In the genomic region with DNA sequence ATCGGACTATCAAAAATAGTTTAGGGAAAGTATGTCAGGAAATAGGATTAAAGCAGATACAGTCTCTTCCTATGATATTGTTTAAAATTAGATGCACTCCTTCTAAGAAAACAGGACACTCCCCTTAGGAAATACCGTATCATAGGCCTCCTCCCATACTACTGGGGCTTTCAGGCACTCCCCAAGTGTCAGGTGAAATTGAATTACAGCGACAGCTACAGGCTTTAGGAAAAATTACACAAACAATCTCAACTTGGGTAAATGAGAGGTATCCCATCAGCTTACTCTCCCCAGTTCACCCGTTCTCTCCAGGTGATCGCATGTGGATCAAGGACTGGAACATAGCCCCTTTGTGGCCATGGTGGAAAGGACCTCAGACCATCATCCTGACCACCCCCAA, we compare ENCODE assay signal across 10 cellular contexts.
DNase-seq lines count a peak whose midpoint lies in the region; ATAC-seq and TF ChIP-seq lines count a peak whose summit lies in the region.
"Had no signal": no experiment of that assay in that cellular context is flagged by ENCODE, and none has a peak within 500 bp of the region (broad histone marks: within the 10 kb centered on the region; RNA-seq: fewer than 3 reads in every experiment).

No MANE protein-coding gene starts in this region.

- peaks cover 15 to 37% of the 10 kb centered on the region in 2 donors for H3K36me3 Mint-ChIP-seq in stimulated activated naive B cell treated with anti-CD40 and anti-IgM and Interleukin-4, amounts not matched to agents 10 μg/mL and 1 μg/mL and 100 μg/mL, for 72 hours

- H4K20me1 ChIP-seq in SK-N-SH (ENCODE audit: insufficient read depth), result no peaks in the 10 kb centered on the region

- no peak overlapping the region for H3K4me2 ChIP-seq in SK-N-SH

- no peak overlapping the region for H3K4me3 Mint-ChIP-seq in stimulated activated naive B cell treated with anti-CD40 and anti-IgM and Interleukin-4, amounts not matched to agents 10 μg/mL and 1 μg/mL and 100 μg/mL, for 72 hours
- H3K4me3 Mint-ChIP-seq: CD4-positive, alpha-beta T cell had no signal

- no peak for TF ChIP-seq POLR2A in esophagus squamous epithelium (IDR thresholded peaks at IDR 0.05)

- H3K4me1 ChIP-seq in SK-N-SH (ENCODE audit: control insufficient read depth in 1 of 2, insufficient read depth in 2 of 2, low read depth in 1 of 2, low read length in 1 of 2), result no peaks in the 10 kb centered on the region
- peaks cover 0 to 10% (median 0%) of the 10 kb centered on the region in 3 donors for H3K4me1 ChIP-seq in esophagus squamous epithelium

- no peak; the same call in 1 of the 2 replicates for TF ChIP-seq RAD21 in SK-N-SH (IDR thresholded peaks at IDR 0.05; ENCODE audit: low read length)

- intact Hi-C loops in esophagus squamous epithelium (cut with DNase I), result no loop called here

- no peak overlapping the region for H3K9ac ChIP-seq in SK-N-SH

- H2AFZ ChIP-seq in SK-N-SH (ENCODE audit: low read depth), result no peak overlapping the region

- peak; percentile 4 for DNase-seq in SK-N-SH
- peak; percentile 47 for DNase-seq in NCI-H69 (lab: John Stamatoyannopoulos, UW)
- DNase-seq in esophagus squamous epithelium (lab: John Stamatoyannopoulos, UW), result no peak
- no peak for DNase-seq in stimulated activated naive B cell treated with anti-CD40 and anti-IgM and Interleukin-4, amounts not matched to agents 10 μg/mL and 1 μg/mL and 100 μg/mL, for 72 hours
- no peak for DNase-seq in middle frontal gyrus (ENCODE audit: extremely low spot score, low spot score)
- no peak for DNase-seq in NAMALWA (ENCODE audit: low spot score)
- DNase-seq: CD4-positive, alpha-beta T cell; NCI-H2171 treated with DMSO at 0.1 percent for 48 hours had no signal

- CTCF ChIA-PET in SK-N-SH (lab: Yijun Ruan, JAX), result interaction anchor here (1.2 to 1.3 kb wide), 2 partner anchors 8 to 109 kb away, joined by 4 to 7 read pairs; no protein-coding TSS in a partner anchor

- 49% methylated on average over 5 of the region's 5 CpGs for WGBS in SK-N-SH (ENCODE audit: low lambda C conversion rate)
- WGBS in esophagus squamous epithelium, 2 donors, result 21 to 39% methylated on average over 3 to 5 of the region's 5 CpGs

- ATAC-seq in SK-N-SH treated with all-trans-retinoic acid at 6 μM for 48 hours (no peak), HG02885 (IDR thresholded peaks at IDR 0.05; ENCODE audit: poor library complexity, unreplicated experiment) (no peak)
- peak in 1 of 2 donors; percentile 48 for ATAC-seq in stimulated activated naive B cell treated with anti-CD40 and anti-IgM and Interleukin-4, amounts not matched to agents 10 μg/mL and 1 μg/mL and 100 μg/mL, for 72 hours (replicated peaks)

- H3K4me1 Mint-ChIP-seq in stimulated activated naive B cell treated with anti-CD40 and anti-IgM and Interleukin-4, amounts not matched to agents 10 μg/mL and 1 μg/mL and 100 μg/mL, for 72 hours, result peaks cover 56 to 72% of the 10 kb centered on the region in 2 donors

- H3K36me3 ChIP-seq in SK-N-SH (replicated peaks in 1 of 2; ENCODE audit: control insufficient read depth in 1 of 2, insufficient read depth in 2 of 2, low read length in 1 of 2) (no peaks in the 10 kb centered on the region), esophagus squamous epithelium (no peaks in the 10 kb centered on the region)

- H3K4me3 ChIP-seq in SK-N-SH (ENCODE audit: low read depth in 2 of 2, low read length in 1 of 2) (no peak overlapping the region; a peak in 1 of 4 replicates), esophagus squamous epithelium (no peak overlapping the region)

- H3K9me3 ChIP-seq in SK-N-SH (no peaks in the 10 kb centered on the region), esophagus squamous epithelium (no peaks in the 10 kb centered on the region)

- no peak for TF ChIP-seq EP300 in SK-N-SH (IDR thresholded peaks at IDR 0.05; ENCODE audit: borderline replicate concordance in 1 of 2, low read depth in 1 of 2, low read length in 1 of 2)

- no peaks in the 10 kb centered on the region for H3F3A ChIP-seq in SK-N-SH (replicated peaks; ENCODE audit: insufficient read depth)

- H3K27ac ChIP-seq in SK-N-SH (ENCODE audit: low read depth in 2 of 2, low read length in 1 of 2), result no peak overlapping the region
- H3K27ac ChIP-seq in esophagus squamous epithelium, result peak overlapping the region in 1 of 4 donors; percentile 14

- peak overlapping the region; percentile 14 for H3K27ac Mint-ChIP-seq in stimulated activated naive B cell treated with anti-CD40 and anti-IgM and Interleukin-4, amounts not matched to agents 10 μg/mL and 1 μg/mL and 100 μg/mL, for 72 hours
- H3K27ac Mint-ChIP-seq: CD4-positive, alpha-beta T cell had no signal

- H3K79me2 ChIP-seq in SK-N-SH (ENCODE audit: insufficient read depth), result no peaks in the 10 kb centered on the region

- H3K9me3 Mint-ChIP-seq in stimulated activated naive B cell treated with anti-CD40 and anti-IgM and Interleukin-4, amounts not matched to agents 10 μg/mL and 1 μg/mL and 100 μg/mL, for 72 hours, result peaks cover 13 to 18% of the 10 kb centered on the region in 2 donors
- H3K9me3 Mint-ChIP-seq: CD4-positive, alpha-beta T cell had no signal

- H3K27me3 Mint-ChIP-seq in stimulated activated naive B cell treated with anti-CD40 and anti-IgM and Interleukin-4, amounts not matched to agents 10 μg/mL and 1 μg/mL and 100 μg/mL, for 72 hours, result no peaks in the 10 kb centered on the region

- POLR2A ChIA-PET in SK-N-SH (lab: Yijun Ruan, JAX), result no interaction called here

- H3K27me3 ChIP-seq in SK-N-SH (ENCODE audit: insufficient read depth) (no peaks in the 10 kb centered on the region; the same call in 1 of the 2 replicates), esophagus squamous epithelium (no peaks in the 10 kb centered on the region)

- peak; percentile 47 for TF ChIP-seq CTCF in SK-N-SH (IDR thresholded peaks at IDR 0.05)
- peak in 5 of 6 experiments; percentile 32 to 65 (median 42) for TF ChIP-seq CTCF in esophagus squamous epithelium (IDR thresholded peaks at IDR 0.05)

- no peaks in the 10 kb centered on the region for H3K9me2 ChIP-seq in SK-N-SH

TF ChIP-seq in SK-N-SH, 30 proteins besides CTCF, POLR2A, EP300 and RAD21 (continues in another document):
- no peak for TF ChIP-seq TCF12 (IDR thresholded peaks at IDR 0.05)
- TF ChIP-seq JUND (IDR thresholded peaks at IDR 0.05), result no peak
- TF ChIP-seq FOXM1 (IDR thresholded peaks at IDR 0.05; ENCODE audit: low read depth), result no peak
- TF ChIP-seq, protein P1, sequence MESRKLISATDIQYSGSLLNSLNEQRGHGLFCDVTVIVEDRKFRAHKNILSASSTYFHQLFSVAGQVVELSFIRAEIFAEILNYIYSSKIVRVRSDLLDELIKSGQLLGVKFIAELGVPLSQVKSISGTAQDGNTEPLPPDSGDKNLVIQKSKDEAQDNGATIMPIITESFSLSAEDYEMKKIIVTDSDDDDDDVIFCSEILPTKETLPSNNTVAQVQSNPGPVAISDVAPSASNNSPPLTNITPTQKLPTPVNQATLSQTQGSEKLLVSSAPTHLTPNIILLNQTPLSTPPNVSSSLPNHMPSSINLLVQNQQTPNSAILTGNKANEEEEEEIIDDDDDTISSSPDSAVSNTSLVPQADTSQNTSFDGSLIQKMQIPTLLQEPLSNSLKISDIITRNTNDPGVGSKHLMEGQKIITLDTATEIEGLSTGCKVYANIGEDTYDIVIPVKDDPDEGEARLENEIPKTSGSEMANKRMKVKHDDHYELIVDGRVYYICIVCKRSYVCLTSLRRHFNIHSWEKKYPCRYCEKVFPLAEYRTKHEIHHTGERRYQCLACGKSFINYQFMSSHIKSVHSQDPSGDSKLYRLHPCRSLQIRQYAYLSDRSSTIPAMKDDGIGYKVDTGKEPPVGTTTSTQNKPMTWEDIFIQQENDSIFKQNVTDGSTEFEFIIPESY (IDR thresholded peaks at IDR 0.05; ENCODE audit: borderline replicate concordance, low read depth), result no peak
- no peak for TF ChIP-seq SIN3A (IDR thresholded peaks at IDR 0.05; ENCODE audit: borderline replicate concordance, low read depth, low read length)
- TF ChIP-seq GATA2 (CRISPR knock-in tag; IDR thresholded peaks at IDR 0.05), result no peak
- TF ChIP-seq, protein P2, sequence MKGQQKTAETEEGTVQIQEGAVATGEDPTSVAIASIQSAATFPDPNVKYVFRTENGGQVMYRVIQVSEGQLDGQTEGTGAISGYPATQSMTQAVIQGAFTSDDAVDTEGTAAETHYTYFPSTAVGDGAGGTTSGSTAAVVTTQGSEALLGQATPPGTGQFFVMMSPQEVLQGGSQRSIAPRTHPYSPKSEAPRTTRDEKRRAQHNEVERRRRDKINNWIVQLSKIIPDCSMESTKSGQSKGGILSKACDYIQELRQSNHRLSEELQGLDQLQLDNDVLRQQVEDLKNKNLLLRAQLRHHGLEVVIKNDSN (IDR thresholded peaks at IDR 0.05; ENCODE audit: borderline replicate concordance, low read depth), result no peak

TF ChIP-seq in SK-N-SH treated with all-trans-retinoic acid at 6 μM for 48 hours, 23 proteins besides CTCF, POLR2A, EP300 and RAD21 (continues in another document):
- TF ChIP-seq ZFP3 (CRISPR knock-in tag; IDR thresholded peaks at IDR 0.05) (no peak), PPARA (CRISPR knock-in tag; IDR thresholded peaks at IDR 0.05; ENCODE audit: borderline replicate concordance) (no peak), TOX (CRISPR knock-in tag; IDR thresholded peaks at IDR 0.05; ENCODE audit: borderline replicate concordance) (no peak), ZFP30 (CRISPR knock-in tag; IDR thresholded peaks at IDR 0.05) (no peak), ZNF8 (CRISPR knock-in tag; IDR thresholded peaks at IDR 0.05) (no peak), SNAI2 (CRISPR knock-in tag; IDR thresholded peaks at IDR 0.05) (no peak), RARB (CRISPR knock-in tag; IDR thresholded peaks at IDR 0.05) (no peak), TCF4 (CRISPR knock-in tag; IDR thresholded peaks at IDR 0.05; ENCODE audit: borderline replicate concordance) (no peak), ZNF565 (CRISPR knock-in tag; conservative IDR thresholded peaks at IDR 0.05; ENCODE audit: low read depth) (no peak), ISL1 (CRISPR knock-in tag; IDR thresholded peaks at IDR 0.05) (no peak)
- TF ChIP-seq, protein P3, sequence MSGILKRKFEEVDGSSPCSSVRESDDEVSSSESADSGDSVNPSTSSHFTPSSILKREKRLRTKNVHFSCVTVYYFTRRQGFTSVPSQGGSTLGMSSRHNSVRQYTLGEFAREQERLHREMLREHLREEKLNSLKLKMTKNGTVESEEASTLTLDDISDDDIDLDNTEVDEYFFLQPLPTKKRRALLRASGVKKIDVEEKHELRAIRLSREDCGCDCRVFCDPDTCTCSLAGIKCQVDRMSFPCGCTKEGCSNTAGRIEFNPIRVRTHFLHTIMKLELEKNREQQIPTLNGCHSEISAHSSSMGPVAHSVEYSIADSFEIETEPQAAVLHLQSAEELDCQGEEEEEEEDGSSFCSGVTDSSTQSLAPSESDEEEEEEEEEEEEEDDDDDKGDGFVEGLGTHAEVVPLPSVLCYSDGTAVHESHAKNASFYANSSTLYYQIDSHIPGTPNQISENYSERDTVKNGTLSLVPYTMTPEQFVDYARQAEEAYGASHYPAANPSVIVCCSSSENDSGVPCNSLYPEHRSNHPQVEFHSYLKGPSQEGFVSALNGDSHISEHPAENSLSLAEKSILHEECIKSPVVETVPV (CRISPR knock-in tag; IDR thresholded peaks at IDR 0.05), result no peak

Comparison
In these comparisons a context has a peak if more than half of its experiments do, and no peak if none do; other contexts are left out.
1. DNase-seq: peak in SK-N-SH (single experiment) and NCI-H69 (single experiment); none in esophagus squamous epithelium (single experiment), stimulated activated naive B cell treated with anti-CD40 and anti-IgM and Interleukin-4, amounts not matched to agents 10 μg/mL and 1 μg/mL and 100 μg/mL, for 72 hours (single experiment), middle frontal gyrus (single experiment) and NAMALWA (single experiment).